1 cellular context compared by ENCODE assay signal in the genomic region with DNA sequence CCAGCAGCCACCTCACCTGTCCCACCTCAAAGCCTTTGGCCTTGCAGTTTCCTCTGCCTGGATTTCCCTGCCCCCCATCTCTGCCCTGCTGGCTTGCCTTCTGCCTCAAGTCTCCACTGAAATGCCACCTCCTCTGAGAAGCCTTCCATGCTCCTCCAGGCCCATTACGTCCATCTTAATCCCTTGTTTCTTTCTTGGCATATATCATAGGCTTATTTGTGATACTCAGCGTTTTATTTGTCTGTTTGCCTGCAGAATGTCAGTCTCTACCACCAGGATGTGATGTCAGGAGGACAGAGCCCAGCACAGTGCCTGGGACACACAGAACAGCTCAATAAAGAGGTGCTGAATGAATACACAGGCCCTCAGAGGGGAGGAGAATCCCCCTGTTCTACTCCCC.
TF ChIP-seq lines count a peak whose summit lies in the region.

No MANE protein-coding gene starts in this region.

TF ChIP-seq in K562, 482 proteins besides CTCF, POLR2A, EP300 and RAD21:
- TF ChIP-seq, protein P1, sequence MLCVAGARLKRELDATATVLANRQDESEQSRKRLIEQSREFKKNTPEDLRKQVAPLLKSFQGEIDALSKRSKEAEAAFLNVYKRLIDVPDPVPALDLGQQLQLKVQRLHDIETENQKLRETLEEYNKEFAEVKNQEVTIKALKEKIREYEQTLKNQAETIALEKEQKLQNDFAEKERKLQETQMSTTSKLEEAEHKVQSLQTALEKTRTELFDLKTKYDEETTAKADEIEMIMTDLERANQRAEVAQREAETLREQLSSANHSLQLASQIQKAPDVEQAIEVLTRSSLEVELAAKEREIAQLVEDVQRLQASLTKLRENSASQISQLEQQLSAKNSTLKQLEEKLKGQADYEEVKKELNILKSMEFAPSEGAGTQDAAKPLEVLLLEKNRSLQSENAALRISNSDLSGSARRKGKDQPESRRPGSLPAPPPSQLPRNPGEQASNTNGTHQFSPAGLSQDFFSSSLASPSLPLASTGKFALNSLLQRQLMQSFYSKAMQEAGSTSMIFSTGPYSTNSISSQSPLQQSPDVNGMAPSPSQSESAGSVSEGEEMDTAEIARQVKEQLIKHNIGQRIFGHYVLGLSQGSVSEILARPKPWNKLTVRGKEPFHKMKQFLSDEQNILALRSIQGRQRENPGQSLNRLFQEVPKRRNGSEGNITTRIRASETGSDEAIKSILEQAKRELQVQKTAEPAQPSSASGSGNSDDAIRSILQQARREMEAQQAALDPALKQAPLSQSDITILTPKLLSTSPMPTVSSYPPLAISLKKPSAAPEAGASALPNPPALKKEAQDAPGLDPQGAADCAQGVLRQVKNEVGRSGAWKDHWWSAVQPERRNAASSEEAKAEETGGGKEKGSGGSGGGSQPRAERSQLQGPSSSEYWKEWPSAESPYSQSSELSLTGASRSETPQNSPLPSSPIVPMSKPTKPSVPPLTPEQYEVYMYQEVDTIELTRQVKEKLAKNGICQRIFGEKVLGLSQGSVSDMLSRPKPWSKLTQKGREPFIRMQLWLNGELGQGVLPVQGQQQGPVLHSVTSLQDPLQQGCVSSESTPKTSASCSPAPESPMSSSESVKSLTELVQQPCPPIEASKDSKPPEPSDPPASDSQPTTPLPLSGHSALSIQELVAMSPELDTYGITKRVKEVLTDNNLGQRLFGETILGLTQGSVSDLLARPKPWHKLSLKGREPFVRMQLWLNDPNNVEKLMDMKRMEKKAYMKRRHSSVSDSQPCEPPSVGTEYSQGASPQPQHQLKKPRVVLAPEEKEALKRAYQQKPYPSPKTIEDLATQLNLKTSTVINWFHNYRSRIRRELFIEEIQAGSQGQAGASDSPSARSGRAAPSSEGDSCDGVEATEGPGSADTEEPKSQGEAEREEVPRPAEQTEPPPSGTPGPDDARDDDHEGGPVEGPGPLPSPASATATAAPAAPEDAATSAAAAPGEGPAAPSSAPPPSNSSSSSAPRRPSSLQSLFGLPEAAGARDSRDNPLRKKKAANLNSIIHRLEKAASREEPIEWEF (CRISPR knock-in tag; IDR thresholded peaks at IDR 0.05), result no peak
- no peak for TF ChIP-seq PHB2 (IDR thresholded peaks at IDR 0.05; ENCODE audit: low read depth)
- TF ChIP-seq RBM25 (IDR thresholded peaks at IDR 0.05; ENCODE audit: low read depth, low read length, severe bottlenecking), result peak; percentile 51
- TF ChIP-seq ZNF316 (IDR thresholded peaks at IDR 0.05), result peak; percentile 60; the same call in 1 of the 2 replicates
- TF ChIP-seq NR1H2 (CRISPR knock-in tag; IDR thresholded peaks at IDR 0.05), result no peak
- TF ChIP-seq HNRNPK (IDR thresholded peaks at IDR 0.05; ENCODE audit: low read depth, low read length, poor library complexity, severe bottlenecking), result no peak
- TF ChIP-seq, protein P2, sequence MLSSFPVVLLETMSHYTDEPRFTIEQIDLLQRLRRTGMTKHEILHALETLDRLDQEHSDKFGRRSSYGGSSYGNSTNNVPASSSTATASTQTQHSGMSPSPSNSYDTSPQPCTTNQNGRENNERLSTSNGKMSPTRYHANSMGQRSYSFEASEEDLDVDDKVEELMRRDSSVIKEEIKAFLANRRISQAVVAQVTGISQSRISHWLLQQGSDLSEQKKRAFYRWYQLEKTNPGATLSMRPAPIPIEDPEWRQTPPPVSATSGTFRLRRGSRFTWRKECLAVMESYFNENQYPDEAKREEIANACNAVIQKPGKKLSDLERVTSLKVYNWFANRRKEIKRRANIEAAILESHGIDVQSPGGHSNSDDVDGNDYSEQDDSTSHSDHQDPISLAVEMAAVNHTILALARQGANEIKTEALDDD (IDR thresholded peaks at IDR 0.05), result no peak
- TF ChIP-seq XRCC4 (IDR thresholded peaks at IDR 0.05; ENCODE audit: extremely low read depth, insufficient read depth, insufficient read length), result no peak
- no peak for TF ChIP-seq MEIS2 (IDR thresholded peaks at IDR 0.05; ENCODE audit: partially characterized antibody)
- peak; percentile 63 for TF ChIP-seq BCOR (IDR thresholded peaks at IDR 0.05)
- no peak for TF ChIP-seq FOSL1 (tag; conservative IDR thresholded peaks at IDR 0.05)
- no peak for TF ChIP-seq CBFA2T2 (conservative IDR thresholded peaks at IDR 0.05)
- no peak for TF ChIP-seq ZNF431 (CRISPR knock-in tag; IDR thresholded peaks at IDR 0.05)
- TF ChIP-seq, protein P3, sequence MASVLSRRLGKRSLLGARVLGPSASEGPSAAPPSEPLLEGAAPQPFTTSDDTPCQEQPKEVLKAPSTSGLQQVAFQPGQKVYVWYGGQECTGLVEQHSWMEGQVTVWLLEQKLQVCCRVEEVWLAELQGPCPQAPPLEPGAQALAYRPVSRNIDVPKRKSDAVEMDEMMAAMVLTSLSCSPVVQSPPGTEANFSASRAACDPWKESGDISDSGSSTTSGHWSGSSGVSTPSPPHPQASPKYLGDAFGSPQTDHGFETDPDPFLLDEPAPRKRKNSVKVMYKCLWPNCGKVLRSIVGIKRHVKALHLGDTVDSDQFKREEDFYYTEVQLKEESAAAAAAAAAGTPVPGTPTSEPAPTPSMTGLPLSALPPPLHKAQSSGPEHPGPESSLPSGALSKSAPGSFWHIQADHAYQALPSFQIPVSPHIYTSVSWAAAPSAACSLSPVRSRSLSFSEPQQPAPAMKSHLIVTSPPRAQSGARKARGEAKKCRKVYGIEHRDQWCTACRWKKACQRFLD (CRISPR knock-in tag; IDR thresholded peaks at IDR 0.05), result no peak
- TF ChIP-seq, protein P4, sequence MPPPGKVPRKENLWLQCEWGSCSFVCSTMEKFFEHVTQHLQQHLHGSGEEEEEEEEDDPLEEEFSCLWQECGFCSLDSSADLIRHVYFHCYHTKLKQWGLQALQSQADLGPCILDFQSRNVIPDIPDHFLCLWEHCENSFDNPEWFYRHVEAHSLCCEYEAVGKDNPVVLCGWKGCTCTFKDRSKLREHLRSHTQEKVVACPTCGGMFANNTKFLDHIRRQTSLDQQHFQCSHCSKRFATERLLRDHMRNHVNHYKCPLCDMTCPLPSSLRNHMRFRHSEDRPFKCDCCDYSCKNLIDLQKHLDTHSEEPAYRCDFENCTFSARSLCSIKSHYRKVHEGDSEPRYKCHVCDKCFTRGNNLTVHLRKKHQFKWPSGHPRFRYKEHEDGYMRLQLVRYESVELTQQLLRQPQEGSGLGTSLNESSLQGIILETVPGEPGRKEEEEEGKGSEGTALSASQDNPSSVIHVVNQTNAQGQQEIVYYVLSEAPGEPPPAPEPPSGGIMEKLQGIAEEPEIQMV (tag; conservative IDR thresholded peaks at IDR 0.05; ENCODE audit: low read depth), result no peak
- TF ChIP-seq, protein P5, sequence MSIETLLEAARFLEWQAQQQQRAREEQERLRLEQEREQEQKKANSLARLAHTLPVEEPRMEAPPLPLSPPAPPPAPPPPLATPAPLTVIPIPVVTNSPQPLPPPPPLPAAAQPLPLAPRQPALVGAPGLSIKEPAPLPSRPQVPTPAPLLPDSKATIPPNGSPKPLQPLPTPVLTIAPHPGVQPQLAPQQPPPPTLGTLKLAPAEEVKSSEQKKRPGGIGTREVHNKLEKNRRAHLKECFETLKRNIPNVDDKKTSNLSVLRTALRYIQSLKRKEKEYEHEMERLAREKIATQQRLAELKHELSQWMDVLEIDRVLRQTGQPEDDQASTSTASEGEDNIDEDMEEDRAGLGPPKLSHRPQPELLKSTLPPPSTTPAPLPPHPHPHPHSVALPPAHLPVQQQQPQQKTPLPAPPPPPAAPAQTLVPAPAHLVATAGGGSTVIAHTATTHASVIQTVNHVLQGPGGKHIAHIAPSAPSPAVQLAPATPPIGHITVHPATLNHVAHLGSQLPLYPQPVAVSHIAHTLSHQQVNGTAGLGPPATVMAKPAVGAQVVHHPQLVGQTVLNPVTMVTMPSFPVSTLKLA (conservative IDR thresholded peaks at IDR 0.05), result no peak
- TF ChIP-seq ZNF224 (CRISPR knock-in tag; IDR thresholded peaks at IDR 0.05), result no peak
- 0 out of 2 replicates have a peak, but pooled peaks have one; percentile 11 for TF ChIP-seq MAFG (tag; conservative IDR thresholded peaks at IDR 0.05)
- TF ChIP-seq RCOR1 (IDR thresholded peaks at IDR 0.05; ENCODE audit: borderline replicate concordance in 1 of 2, low read depth in 2 of 2, low read length in 2 of 2), result no peak
- TF ChIP-seq ZFP36 (IDR thresholded peaks at IDR 0.05; ENCODE audit: low read depth, low read length, partially characterized antibody), result peak; percentile 72
- no peak for TF ChIP-seq ZNF589 (CRISPR knock-in tag; IDR thresholded peaks at IDR 0.05; ENCODE audit: low read depth)
- TF ChIP-seq ZNF780A (CRISPR knock-in tag; IDR thresholded peaks at IDR 0.05), result no peak
- TF ChIP-seq, protein P6, sequence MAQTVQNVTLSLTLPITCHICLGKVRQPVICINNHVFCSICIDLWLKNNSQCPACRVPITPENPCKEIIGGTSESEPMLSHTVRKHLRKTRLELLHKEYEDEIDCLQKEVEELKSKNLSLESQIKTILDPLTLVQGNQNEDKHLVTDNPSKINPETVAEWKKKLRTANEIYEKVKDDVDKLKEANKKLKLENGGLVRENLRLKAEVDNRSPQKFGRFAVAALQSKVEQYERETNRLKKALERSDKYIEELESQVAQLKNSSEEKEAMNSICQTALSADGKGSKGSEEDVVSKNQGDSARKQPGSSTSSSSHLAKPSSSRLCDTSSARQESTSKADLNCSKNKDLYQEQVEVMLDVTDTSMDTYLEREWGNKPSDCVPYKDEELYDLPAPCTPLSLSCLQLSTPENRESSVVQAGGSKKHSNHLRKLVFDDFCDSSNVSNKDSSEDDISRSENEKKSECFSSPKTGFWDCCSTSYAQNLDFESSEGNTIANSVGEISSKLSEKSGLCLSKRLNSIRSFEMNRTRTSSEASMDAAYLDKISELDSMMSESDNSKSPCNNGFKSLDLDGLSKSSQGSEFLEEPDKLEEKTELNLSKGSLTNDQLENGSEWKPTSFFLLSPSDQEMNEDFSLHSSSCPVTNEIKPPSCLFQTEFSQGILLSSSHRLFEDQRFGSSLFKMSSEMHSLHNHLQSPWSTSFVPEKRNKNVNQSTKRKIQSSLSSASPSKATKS (CRISPR knock-in tag; IDR thresholded peaks at IDR 0.05), result no peak
- TF ChIP-seq HOXB6 (CRISPR knock-in tag; IDR thresholded peaks at IDR 0.05; ENCODE audit: borderline replicate concordance), result no peak
- no peak for TF ChIP-seq RBM22 (IDR thresholded peaks at IDR 0.05; ENCODE audit: low read depth, low read length, poor library complexity, severe bottlenecking)
- TF ChIP-seq KAT2B (IDR thresholded peaks at IDR 0.05; ENCODE audit: low read depth, low read length), result no peak
- no peak for TF ChIP-seq BCL6 (CRISPR knock-in tag; IDR thresholded peaks at IDR 0.05)
- no peak for TF ChIP-seq NBN (IDR thresholded peaks at IDR 0.05; ENCODE audit: low read depth)
- no peak for TF ChIP-seq SRSF1 (IDR thresholded peaks at IDR 0.05; ENCODE audit: low read depth, low read length)
- no peak for TF ChIP-seq POLR3A (IDR thresholded peaks at IDR 0.05; ENCODE audit: borderline replicate concordance, extremely low read depth, insufficient read depth, insufficient read length)
- no peak for TF ChIP-seq ZNF584 (CRISPR knock-in tag; IDR thresholded peaks at IDR 0.05; ENCODE audit: low read depth)
- no peak for TF ChIP-seq MXI1 (IDR thresholded peaks at IDR 0.05; ENCODE audit: low read depth, low read length)
- TF ChIP-seq BACH1 (tag; IDR thresholded peaks at IDR 0.05), result no peak
- TF ChIP-seq ZNF143 (CRISPR knock-in tag; IDR thresholded peaks at IDR 0.05), result no peak
- TF ChIP-seq PHF21A (IDR thresholded peaks at IDR 0.05; ENCODE audit: borderline replicate concordance, low read depth), result no peak
- TF ChIP-seq ZNF217 (CRISPR knock-in tag; IDR thresholded peaks at IDR 0.05), result no peak
- no peak for TF ChIP-seq ELF1 (tag; IDR thresholded peaks at IDR 0.05)
- TF ChIP-seq C11orf30 (IDR thresholded peaks at IDR 0.05; ENCODE audit: low read depth), result peak; percentile 30; the same call in 1 of the 2 replicates
- TF ChIP-seq PHF8 (IDR thresholded peaks at IDR 0.05; ENCODE audit: borderline replicate concordance, low read length), result no peak
- no peak for TF ChIP-seq CHD4 (IDR thresholded peaks at IDR 0.05; ENCODE audit: insufficient read depth, insufficient replicate concordance, low read depth, low read length, poor library complexity, severe bottlenecking)
- no peak for TF ChIP-seq ARID1B (IDR thresholded peaks at IDR 0.05)
- TF ChIP-seq, protein P7, sequence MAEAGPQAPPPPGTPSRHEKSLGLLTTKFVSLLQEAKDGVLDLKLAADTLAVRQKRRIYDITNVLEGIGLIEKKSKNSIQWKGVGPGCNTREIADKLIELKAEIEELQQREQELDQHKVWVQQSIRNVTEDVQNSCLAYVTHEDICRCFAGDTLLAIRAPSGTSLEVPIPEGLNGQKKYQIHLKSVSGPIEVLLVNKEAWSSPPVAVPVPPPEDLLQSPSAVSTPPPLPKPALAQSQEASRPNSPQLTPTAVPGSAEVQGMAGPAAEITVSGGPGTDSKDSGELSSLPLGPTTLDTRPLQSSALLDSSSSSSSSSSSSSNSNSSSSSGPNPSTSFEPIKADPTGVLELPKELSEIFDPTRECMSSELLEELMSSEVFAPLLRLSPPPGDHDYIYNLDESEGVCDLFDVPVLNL (CRISPR knock-in tag; IDR thresholded peaks at IDR 0.05; ENCODE audit: low read depth), result no peak
- TF ChIP-seq, protein P8, sequence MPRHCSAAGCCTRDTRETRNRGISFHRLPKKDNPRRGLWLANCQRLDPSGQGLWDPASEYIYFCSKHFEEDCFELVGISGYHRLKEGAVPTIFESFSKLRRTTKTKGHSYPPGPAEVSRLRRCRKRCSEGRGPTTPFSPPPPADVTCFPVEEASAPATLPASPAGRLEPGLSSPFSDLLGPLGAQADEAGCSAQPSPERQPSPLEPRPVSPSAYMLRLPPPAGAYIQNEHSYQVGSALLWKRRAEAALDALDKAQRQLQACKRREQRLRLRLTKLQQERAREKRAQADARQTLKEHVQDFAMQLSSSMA (CRISPR knock-in tag; IDR thresholded peaks at IDR 0.05), result no peak
